ENCODE assay signal across 1 cellular context in genomic region chr10:48462482-48463020, GRCh38.
A peak's percentile ranks its signal among the peaks of the same experiment; 100 is the strongest.
TF ChIP-seq lines count a peak whose summit lies in the region.

No MANE protein-coding gene starts in this region.

TF ChIP-seq in K562, 482 proteins besides CTCF, POLR2A, EP300 and RAD21 (continued from another document):
- 0 out of 2 replicates have a peak, but pooled peaks have one; percentile 55 for TF ChIP-seq RREB1 (CRISPR knock-in tag; IDR thresholded peaks at IDR 0.05)
